In the genomic region with DNA sequence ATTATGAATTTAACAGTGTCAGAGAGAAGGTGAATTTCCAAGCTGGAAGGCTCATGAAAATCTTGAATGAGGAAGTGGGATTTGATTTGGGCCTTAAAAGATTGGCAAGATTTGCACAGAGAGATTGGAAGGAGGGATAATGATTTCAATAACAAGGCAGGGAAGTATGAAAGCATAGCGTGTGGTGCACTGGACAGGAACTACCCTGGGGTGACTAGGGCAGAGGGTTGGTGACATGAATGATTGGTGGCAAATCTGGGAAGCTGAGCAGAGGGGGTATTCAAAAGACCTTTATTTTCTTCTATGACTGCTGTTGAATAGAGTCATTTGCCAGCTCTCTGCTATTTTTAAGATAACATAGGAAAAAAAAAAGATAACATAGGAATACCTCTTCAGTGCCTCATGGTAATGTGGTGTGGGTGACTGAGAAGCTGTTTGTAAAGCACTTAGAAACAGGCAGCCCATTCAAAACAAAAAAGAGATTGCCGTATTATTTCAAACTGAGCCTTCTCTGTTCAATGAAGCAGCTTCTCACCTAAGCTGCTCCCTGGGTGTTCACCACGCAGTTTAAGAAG, we compare ENCODE assay signal across 16 cellular contexts.
"Had no signal": no experiment of that assay in that cellular context is flagged by ENCODE, and none has a peak within 500 bp of the region (broad histone marks: within the 10 kb centered on the region; RNA-seq: fewer than 3 reads in every experiment).

No MANE protein-coding gene starts in this region.

- H3K4me3 Mint-ChIP-seq: activated CD4-positive, alpha-beta T cell treated with anti-CD3 and anti-CD28 coated beads, Interleukin-2, amount 10 ng/mL, durations not matched to agents 24 days and 14 days; activated CD8-positive, alpha-beta T cell treated with anti-CD3 and anti-CD28 coated beads, Interleukin-2, amount 10 ng/mL, durations not matched to agents 7 days and 5 days; activated naive CD4-positive, alpha-beta T cell treated with anti-CD3 and anti-CD28 coated beads for 36 hours; activated T-cell treated with anti-CD3 and anti-CD28 coated beads, Interleukin-2, amount 50 U/mL, for 4 hours; immature natural killer cell; natural killer cell treated with Interleukin-12 subunit alpha and Interleukin-12 subunit beta and Interleukin-15 and Interleukin-18, amount 100 ng/mL, for 72 hours; stimulated activated naive CD8-positive, alpha-beta T cell treated with anti-CD3 and anti-CD28 coated beads, Interleukin-15, Interleukin-2, amounts not matched to agents 100 ng/mL and 50 ng/mL, for 24 hours had no signal

- H3K9me3 ChIP-seq: esophagus muscularis mucosa, heart right ventricle, prostate gland, transverse colon, vagina had no signal

- H3K27me3 ChIP-seq: esophagus muscularis mucosa, transverse colon, vagina had no signal

- H3K36me3 Mint-ChIP-seq: immature natural killer cell; natural killer cell treated with Interleukin-12 subunit alpha and Interleukin-12 subunit beta and Interleukin-15 and Interleukin-18, amount 100 ng/mL, for 72 hours had no signal

- H3K4me3 ChIP-seq: esophagus muscularis mucosa, heart right ventricle, prostate gland, transverse colon, vagina had no signal

- H3K4me1 Mint-ChIP-seq: activated CD4-positive, alpha-beta T cell treated with anti-CD3 and anti-CD28 coated beads, Interleukin-2, amount 10 ng/mL, durations not matched to agents 24 days and 14 days; immature natural killer cell had no signal

- DNase-seq: activated CD4-positive, alpha-beta T cell treated with anti-CD3 and anti-CD28 coated beads, Interleukin-2, amount 10 ng/mL, durations not matched to agents 24 days and 14 days; activated CD8-positive, alpha-beta T cell treated with anti-CD3 and anti-CD28 coated beads, Interleukin-2, amount 10 ng/mL, durations not matched to agents 7 days and 5 days; activated naive CD4-positive, alpha-beta T cell treated with anti-CD3 and anti-CD28 coated beads for 36 hours; activated T-cell treated with anti-CD3 and anti-CD28 coated beads, Interleukin-2, amount 50 U/mL, for 4 hours; aorta; effector CD8-positive, alpha-beta T cell; heart right ventricle; immature natural killer cell; kidney glomerular epithelial cell; right cardiac atrium; transverse colon had no signal

- H3K27ac Mint-ChIP-seq: activated CD4-positive, alpha-beta T cell treated with anti-CD3 and anti-CD28 coated beads, Interleukin-2, amount 10 ng/mL, durations not matched to agents 24 days and 14 days; activated CD8-positive, alpha-beta T cell treated with anti-CD3 and anti-CD28 coated beads, Interleukin-2, amount 10 ng/mL, durations not matched to agents 7 days and 5 days; activated naive CD4-positive, alpha-beta T cell treated with anti-CD3 and anti-CD28 coated beads for 36 hours; immature natural killer cell; natural killer cell treated with Interleukin-12 subunit alpha and Interleukin-12 subunit beta and Interleukin-15 and Interleukin-18, amount 100 ng/mL, for 72 hours; stimulated activated naive CD8-positive, alpha-beta T cell treated with anti-CD3 and anti-CD28 coated beads, Interleukin-15, Interleukin-2, amounts not matched to agents 100 ng/mL and 50 ng/mL, for 24 hours had no signal

- ATAC-seq: activated CD8-positive, alpha-beta T cell treated with anti-CD3 and anti-CD28 coated beads, Interleukin-2, amount 10 ng/mL, durations not matched to agents 7 days and 5 days; activated T-cell treated with anti-CD3 and anti-CD28 coated beads, Interleukin-2, amount 50 U/mL, for 4 hours; heart right ventricle; natural killer cell treated with Interleukin-12 subunit alpha and Interleukin-12 subunit beta and Interleukin-15 and Interleukin-18, amount 100 ng/mL, for 72 hours; right cardiac atrium had no signal

- H3K9me3 Mint-ChIP-seq: activated CD4-positive, alpha-beta T cell treated with anti-CD3 and anti-CD28 coated beads, Interleukin-2, amount 10 ng/mL, durations not matched to agents 24 days and 14 days; activated naive CD4-positive, alpha-beta T cell treated with anti-CD3 and anti-CD28 coated beads for 36 hours; activated T-cell treated with anti-CD3 and anti-CD28 coated beads, Interleukin-2, amount 50 U/mL, for 4 hours had no signal

- H3K27ac ChIP-seq: esophagus muscularis mucosa, heart right ventricle, transverse colon, vagina had no signal

- H3K27me3 Mint-ChIP-seq: activated CD4-positive, alpha-beta T cell treated with anti-CD3 and anti-CD28 coated beads, Interleukin-2, amount 10 ng/mL, durations not matched to agents 24 days and 14 days; natural killer cell treated with Interleukin-12 subunit alpha and Interleukin-12 subunit beta and Interleukin-15 and Interleukin-18, amount 100 ng/mL, for 72 hours; stimulated activated naive CD8-positive, alpha-beta T cell treated with anti-CD3 and anti-CD28 coated beads, Interleukin-15, Interleukin-2, amounts not matched to agents 100 ng/mL and 50 ng/mL, for 24 hours had no signal

- H3K36me3 ChIP-seq: esophagus muscularis mucosa, heart right ventricle, prostate gland, transverse colon, vagina had no signal

- H3K4me1 ChIP-seq: esophagus muscularis mucosa, heart right ventricle, transverse colon, vagina had no signal
